2 cellular contexts compared by ENCODE assay signal in the genomic region with DNA sequence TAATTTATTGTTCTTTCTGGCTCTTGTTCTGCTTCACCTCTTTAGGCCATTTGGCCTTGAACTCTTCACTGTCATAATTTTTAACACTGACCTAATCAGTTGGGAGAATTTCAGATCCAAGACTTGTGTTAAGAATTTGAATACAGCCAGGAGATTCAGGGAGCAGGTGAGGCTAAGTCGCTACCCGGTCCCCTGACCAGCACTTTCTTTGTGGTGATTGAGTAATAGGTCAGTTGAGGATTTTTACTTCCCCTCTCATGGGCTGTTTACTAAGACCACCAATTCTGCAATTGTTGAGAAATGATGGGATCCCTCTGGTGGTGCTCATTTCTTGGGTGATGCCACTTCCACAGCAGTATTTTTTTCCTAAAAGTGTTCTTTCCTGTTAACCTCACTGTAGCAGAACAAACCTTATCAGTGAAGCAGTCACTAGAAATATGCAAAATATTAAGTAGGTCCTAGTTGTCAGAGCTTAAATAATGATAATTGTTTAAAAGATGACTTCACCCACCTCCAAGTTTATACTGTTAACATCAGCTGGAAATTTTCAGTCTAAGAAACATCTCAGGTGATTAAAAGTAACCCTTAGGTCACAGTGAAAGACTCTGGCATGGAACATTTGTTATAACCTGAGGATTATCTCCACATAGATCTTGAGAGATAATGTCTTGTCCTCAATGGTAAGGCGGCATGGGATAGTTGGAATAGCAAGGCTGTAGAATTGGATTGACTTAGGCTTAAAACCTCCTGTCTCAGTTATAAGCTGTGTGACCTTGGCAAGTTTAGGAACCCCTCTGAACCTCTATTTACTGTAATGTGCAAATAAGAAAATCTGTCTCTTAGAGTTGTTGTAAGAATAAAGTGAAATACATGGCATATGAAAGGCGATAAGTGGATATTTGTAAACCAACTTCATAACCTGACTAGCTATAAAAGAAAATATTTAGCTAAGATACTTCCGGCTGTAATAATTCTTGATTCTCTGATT.
TF ChIP-seq lines count a peak whose summit lies in the region.

No MANE protein-coding gene starts in this region.

TF ChIP-seq in A549, 52 proteins besides CTCF, POLR2A, EP300 and RAD21:
- no peak for TF ChIP-seq FOSB (CRISPR knock-in tag; IDR thresholded peaks at IDR 0.05)
- peak; percentile 19 for TF ChIP-seq ZFP36 (IDR thresholded peaks at IDR 0.05; ENCODE audit: borderline replicate concordance, partially characterized antibody)

TF ChIP-seq in GM12891, 5 proteins besides CTCF, POLR2A, EP300 and RAD21:
- TF ChIP-seq POU2F2 (IDR thresholded peaks at IDR 0.05; ENCODE audit: low read depth, low read length) (no peak), PAX5 (IDR thresholded peaks at IDR 0.05; ENCODE audit: insufficient read depth, low read length, severe bottlenecking) (no peak), TAF1 (IDR thresholded peaks at IDR 0.05; ENCODE audit: low read depth, low read length) (no peak), POLR2AphosphoS5 (IDR thresholded peaks at IDR 0.05; ENCODE audit: low read depth, low read length) (no peak), SPI1 (IDR thresholded peaks at IDR 0.05; ENCODE audit: low read depth, low read length) (no peak)
TF ChIP-seq in GM12891: peak in this region for 0.
